ENCODE assay signal across 11 cellular contexts in genomic region chr4:88533937-88534750, GRCh38. TPM values are rescaled to one million over a fixed set of nuclear protein-coding genes. Genes with fewer than 3 reads are reported as not detected.
A peak's percentile ranks its signal among the peaks of the same experiment; 100 is the strongest.
DNase-seq lines count a peak whose midpoint lies in the region; ATAC-seq, FAIRE-seq and TF ChIP-seq lines count a peak whose summit lies in the region.
"Had no signal": no experiment of that assay in that cellular context is flagged by ENCODE, and none has a peak within 500 bp of the region (broad histone marks: within the 10 kb centered on the region; RNA-seq: fewer than 3 reads in every experiment).

No MANE protein-coding gene starts in this region.

- CTCF ChIA-PET in A549 (lab: Yijun Ruan, JAX) = interaction anchor here (0.9 to 3.1 kb wide), 3 partner anchors 125 to 490 kb away, joined by 3 to 15 read pairs (median 3); no protein-coding TSS in a partner anchor

- no peak for TF ChIP-seq POLR2A in A549 (IDR thresholded peaks at IDR 0.05; ENCODE audit: low read length)

- peak overlapping the region; percentile 45 for H3K9ac ChIP-seq in adipocyte (ENCODE audit: low read length)

- POLR2A ChIA-PET in A549 (lab: Yijun Ruan, JAX) = no interaction called here

- 47% methylated on average over 4 of the region's 4 CpGs for WGBS in A549 (ENCODE audit: missing lambda C conversion rate)

- H3K9me3 ChIP-seq in A549 = no peaks in the 10 kb centered on the region
- no peaks in the 10 kb centered on the region for H3K9me3 ChIP-seq in adipocyte (ENCODE audit: control insufficient read depth, low read length)
- H3K9me3 ChIP-seq: left ventricle myocardium inferior had no signal

- no peak overlapping the region for H3K4me2 ChIP-seq in A549

- no peaks in the 10 kb centered on the region for H3K27me3 ChIP-seq in adipocyte (replicated peaks; ENCODE audit: control insufficient read depth, insufficient read depth, low read length)

- no peak overlapping the region for H3K27ac ChIP-seq in A549
- H3K27ac ChIP-seq: left ventricle myocardium inferior had no signal

- H3K4me3 ChIP-seq in A549 = no peak overlapping the region
- peak overlapping the region; percentile 50 for H3K4me3 ChIP-seq in adipocyte (ENCODE audit: low read length)
- H3K4me3 ChIP-seq: left ventricle myocardium inferior had no signal

- FAIRE-seq in A549 (lab: Jason Lieb, UNC) = no peak
- FAIRE-seq: endometrium had no signal

- DNase-seq in A549 (ENCODE audit: low read depth in 1 of 2, low spot score in 1 of 2) (no peak), HS-5 (ENCODE audit: low read depth) (peak; percentile 82), adipocyte (ENCODE audit: low read depth) (peak; percentile 64), foreskin melanocyte (peak; percentile 54), NCI-H774 (lab: John Stamatoyannopoulos, UW) (no peak), KG1 (lab: John Stamatoyannopoulos, UW) (no peak), SIG-M5 treated with dmso at 0.1 percent for 504 hours (lab: John Stamatoyannopoulos, UW; ENCODE audit: unreplicated experiment) (no peak), G401 (ENCODE audit: low spot score) (no peak)
- DNase-seq: left ventricle myocardium inferior, Right ventricle myocardium superior had no signal

- no peak for ATAC-seq in A549

- no peaks in the 10 kb centered on the region for H3K36me3 ChIP-seq in adipocyte (ENCODE audit: control insufficient read depth, insufficient read depth, low read length, severe bottlenecking)
- H3K36me3 ChIP-seq: left ventricle myocardium inferior had no signal

- in situ Hi-C loops in G401 (cut with HindIII; ENCODE audit: low sequenced_read_pairs) = no loop called here

- TF ChIP-seq CTCF in A549 (IDR thresholded peaks at IDR 0.05) = no peak

- H3K4me1 ChIP-seq in A549 = no peaks in the 10 kb centered on the region
- H3K4me1 ChIP-seq in adipocyte (ENCODE audit: control insufficient read depth, insufficient read depth, low read length) = peaks cover 12% of the 10 kb centered on the region

- no peak for TF ChIP-seq EP300 in A549 (IDR thresholded peaks at IDR 0.05)

- no peak for TF ChIP-seq RAD21 in A549 (conservative IDR thresholded peaks at IDR 0.05 in 1 of 2, IDR thresholded peaks at IDR 0.05 in 1 of 2)

TF ChIP-seq in A549, 52 proteins besides CTCF, POLR2A, EP300 and RAD21:
- TF ChIP-seq ZC3H11A (IDR thresholded peaks at IDR 0.05) (no peak), MYC (IDR thresholded peaks at IDR 0.05; ENCODE audit: borderline replicate concordance, low read length) (no peak), FOSL2 (IDR thresholded peaks at IDR 0.05) (no peak), FOSL2 (CRISPR knock-in tag; IDR thresholded peaks at IDR 0.05) (peak; percentile 36; the same call in 1 of the 2 replicates), REST (IDR thresholded peaks at IDR 0.05) (no peak)

RNA-seq across cellular contexts. Expression of gene PYURF, which starts 10.6 kb away (rescaled TPM):
- polyA plus RNA-seq in A549 (2011; rRNA removed) (51.1 and 70.2 TPM in 2 replicates), A549 (2017; fragmentation: RNase III; extraction: RNeasy Plus Mini Kit Qiagen cat#74134 plus additional on column Dnase treatment) (70.1 to 76.9 TPM (median 72.7 TPM) in 3 replicates)
- 36.9 and 40.0 TPM in 2 replicates for polyA plus RNA-seq in A549 (2012; cell fraction: cytosol; rRNA removed)
- 8.9 and 12.8 TPM in 2 replicates for polyA plus RNA-seq in A549 (2012; cell fraction: nucleus; rRNA removed)
- 7.1 and 7.9 TPM in 2 replicates for polyA minus RNA-seq in A549 (2011; rRNA and poly(A)+ RNA removed)
- total RNA-seq in G401 (2014; rRNA removed; shearing (Covaris generic)) = 177 and 198 TPM in 2 replicates

RNA-seq across cellular contexts. Expression of gene HERC3, which starts 58.1 kb away (rescaled TPM):
- 4.9 and 6.2 TPM in 2 replicates for polyA plus RNA-seq in A549 (2011; rRNA removed)
- 1.4 and 1.7 TPM in 2 replicates for polyA plus RNA-seq in A549 (2012; cell fraction: cytosol; rRNA removed)
- 1.1 and 2.3 TPM in 2 replicates for polyA plus RNA-seq in A549 (2012; cell fraction: nucleus; rRNA removed)
- polyA plus RNA-seq in A549 (2017; fragmentation: RNase III; extraction: RNeasy Plus Mini Kit Qiagen cat#74134 plus additional on column Dnase treatment) = 4.3 to 5.7 TPM (median 4.9 TPM) in 3 replicates
- polyA minus RNA-seq in A549 (2011; rRNA and poly(A)+ RNA removed) = 5.3 and 5.4 TPM in 2 replicates
- 0.78 and 4.1 TPM in 2 replicates for total RNA-seq in G401 (2014; rRNA removed; shearing (Covaris generic))

Comparison
In these comparisons a context has a peak if more than half of its experiments do, and no peak if none do; other contexts are left out.
1. DNase-seq: peak in HS-5 (single experiment), adipocyte (single experiment) and foreskin melanocyte (single experiment); none in A549 (0 of 2), NCI-H774 (single experiment), KG1 (single experiment), SIG-M5 treated with dmso at 0.1 percent for 504 hours (single experiment) and G401 (single experiment).